8 cellular contexts compared by ENCODE assay signal in genomic region chr13:79679334-79679733, GRCh38.
DNase-seq lines count a peak whose midpoint lies in the region; ATAC-seq, FAIRE-seq and TF ChIP-seq lines count a peak whose summit lies in the region.

No MANE protein-coding gene starts in this region.

- no peaks in the 10 kb centered on the region for H3K4me1 ChIP-seq in hepatocyte (ENCODE audit: insufficient read depth)
- H3K4me1 ChIP-seq in small intestine (ENCODE audit: control insufficient read depth in 2 of 2, insufficient read depth in 1 of 2, low read depth in 1 of 2, low read length in 1 of 2): no peaks in the 10 kb centered on the region

- H2AFZ ChIP-seq in hepatocyte: no peak overlapping the region

- H3K27me3 Mint-ChIP-seq in activated naive CD8-positive, alpha-beta T cell treated with anti-CD3 and anti-CD28 coated beads for 36 hours: peaks cover 6% of the 10 kb centered on the region

- 9% methylated on average over 2 of the region's 2 CpGs for WGBS in hepatocyte (ENCODE audit: low lambda C conversion rate, missing lambda C conversion rate)
- 0 to 11% (median 6%) methylated on average over 2 of the region's 2 CpGs for WGBS in small intestine, 3 donors

- H3K9me3 ChIP-seq in hepatocyte (ENCODE audit: low read depth) (no peaks in the 10 kb centered on the region), small intestine (ENCODE audit: control insufficient read depth, low read depth) (no peaks in the 10 kb centered on the region)

- H3K27ac Mint-ChIP-seq in activated naive CD8-positive, alpha-beta T cell treated with anti-CD3 and anti-CD28 coated beads for 36 hours: no peak overlapping the region

- peak; percentile 48 for ATAC-seq in GM19025 (IDR thresholded peaks at IDR 0.05; ENCODE audit: low read depth, unreplicated experiment)
- ATAC-seq in HG03342 (IDR thresholded peaks at IDR 0.05; ENCODE audit: unreplicated experiment): peak; percentile 76

- H4K20me1 ChIP-seq in hepatocyte (ENCODE audit: insufficient read depth, poor library complexity, severe bottlenecking): no peaks in the 10 kb centered on the region

- no peak overlapping the region for H3K4me3 ChIP-seq in hepatocyte
- no peak overlapping the region for H3K4me3 ChIP-seq in small intestine (ENCODE audit: low read depth in 1 of 2, low read length in 2 of 2)

- no peak overlapping the region for H3K4me3 Mint-ChIP-seq in activated naive CD8-positive, alpha-beta T cell treated with anti-CD3 and anti-CD28 coated beads for 36 hours

- no peak for FAIRE-seq in small intestine (lab: Jason Lieb, UNC)

- no peak overlapping the region for H3K27ac ChIP-seq in hepatocyte
- H3K27ac ChIP-seq in small intestine (ENCODE audit: low read depth in 1 of 2, low read length in 1 of 2): no peak overlapping the region

- H3K36me3 ChIP-seq in hepatocyte (replicated peaks; ENCODE audit: insufficient read depth, low read depth): no peaks in the 10 kb centered on the region
- H3K36me3 ChIP-seq in small intestine (ENCODE audit: control insufficient read depth in 2 of 2, insufficient read depth in 2 of 2, low read length in 2 of 2): no peaks in the 10 kb centered on the region

- no peaks in the 10 kb centered on the region for H3K4me1 Mint-ChIP-seq in activated naive CD8-positive, alpha-beta T cell treated with anti-CD3 and anti-CD28 coated beads for 36 hours

- peak; percentile 79 for TF ChIP-seq CTCF in hepatocyte (IDR thresholded peaks at IDR 0.05; ENCODE audit: poor library complexity)

- in situ Hi-C loops in Caki2 (cut with HindIII; ENCODE audit: low pct_unique_long_range_greater_than_20kb, low sequenced_read_pairs): no loop called here

- no peaks in the 10 kb centered on the region for H3K36me3 Mint-ChIP-seq in activated naive CD8-positive, alpha-beta T cell treated with anti-CD3 and anti-CD28 coated beads for 36 hours

- H3K4me2 ChIP-seq in hepatocyte: no peak overlapping the region

- peak; percentile 28 for DNase-seq in Caki2 (ENCODE audit: low read depth)
- peak; percentile 58 to 91 for DNase-seq in NCI-H526 (lab: John Stamatoyannopoulos, UW)
- peak; percentile 8 for DNase-seq in activated naive CD8-positive, alpha-beta T cell treated with anti-CD3 and anti-CD28 coated beads for 36 hours
- DNase-seq in hepatocyte (ENCODE audit: low spot score): peak; percentile 89
- DNase-seq in small intestine: peak; percentile 77
- DNase-seq in GM19240 (ENCODE audit: insufficient read length, low spot score): no peak

- H3K9me3 Mint-ChIP-seq in activated naive CD8-positive, alpha-beta T cell treated with anti-CD3 and anti-CD28 coated beads for 36 hours: no peaks in the 10 kb centered on the region

- H3K27me3 ChIP-seq in hepatocyte (no peaks in the 10 kb centered on the region), small intestine (ENCODE audit: control insufficient read depth in 2 of 2, insufficient read depth in 2 of 2, low read length in 2 of 2) (no peaks in the 10 kb centered on the region)

- no peaks in the 10 kb centered on the region for H3K79me2 ChIP-seq in hepatocyte

- H3K9me2 ChIP-seq in hepatocyte (replicated peaks; ENCODE audit: insufficient read depth): no peaks in the 10 kb centered on the region
